In the genomic region with DNA sequence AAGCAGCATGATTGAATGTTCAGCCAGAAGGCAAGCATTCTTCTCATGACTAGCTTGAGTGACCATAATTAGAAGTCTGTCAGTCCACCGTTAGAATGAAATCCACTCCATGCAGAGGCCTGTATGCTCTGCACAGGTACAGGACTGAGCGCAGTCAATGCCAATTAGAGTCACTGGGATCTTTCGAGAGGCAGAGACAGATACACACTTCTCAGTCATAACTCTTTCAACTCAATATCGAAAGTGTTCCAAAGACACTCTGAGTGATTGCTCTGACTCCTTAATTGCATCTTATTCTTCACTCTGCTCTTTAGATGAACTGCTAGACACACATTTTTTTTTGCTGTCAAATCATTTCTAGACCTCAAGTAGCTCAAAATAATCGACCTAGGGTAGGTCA, we compare ENCODE assay signal across 16 cellular contexts.
DNase-seq lines count a peak whose midpoint lies in the region; ATAC-seq and TF ChIP-seq lines count a peak whose summit lies in the region.
"Had no signal": no experiment of that assay in that cellular context is flagged by ENCODE, and none has a peak within 500 bp of the region (broad histone marks: within the 10 kb centered on the region; RNA-seq: fewer than 3 reads in every experiment).

No MANE protein-coding gene starts in this region.

- peak; percentile 40 for ATAC-seq in GM18868 (IDR thresholded peaks at IDR 0.05; ENCODE audit: unreplicated experiment)

- H3K4me3 Mint-ChIP-seq in HFFc6: no peak overlapping the region
- H3K4me3 Mint-ChIP-seq: CD4-positive, alpha-beta memory T cell had no signal

- no peak overlapping the region for H2AFZ ChIP-seq in neural cell (ENCODE audit: low read depth, low read length)
- H2AFZ ChIP-seq: GM23248 had no signal

- H3K9me3 ChIP-seq in neural cell (ENCODE audit: low read length): no peaks in the 10 kb centered on the region

- peak overlapping the region; percentile 76 for H3K27ac ChIP-seq in neural cell (ENCODE audit: low read length)
- H3K27ac ChIP-seq: GM23248 had no signal

- no peaks in the 10 kb centered on the region for H4K20me1 ChIP-seq in neural cell (ENCODE audit: insufficient read depth)

- peak overlapping the region; percentile 23 for H3K4me2 ChIP-seq in neural cell (ENCODE audit: low read length)

- TF ChIP-seq CTCF in GM12865 (IDR thresholded peaks at IDR 0.05; ENCODE audit: insufficient read depth, low read depth, low read length, missing control alignments) (no peak), neural cell (IDR thresholded peaks at IDR 0.05; ENCODE audit: poor library complexity, severe bottlenecking) (no peak), HFFc6 (IDR thresholded peaks at IDR 0.05) (no peak)

- peak; percentile 29 for TF ChIP-seq RAD21 in neural cell (conservative IDR thresholded peaks at IDR 0.05)

- H3K9ac ChIP-seq in neural cell (ENCODE audit: low read length): peak overlapping the region; percentile 25
- H3K9ac ChIP-seq: GM23248 had no signal

- no peaks in the 10 kb centered on the region for H3K79me2 ChIP-seq in neural cell (replicated peaks; ENCODE audit: insufficient read depth, low read length)

- H3F3A ChIP-seq in neural cell (ENCODE audit: insufficient read depth, low read length, poor library complexity, severe bottlenecking): no peaks in the 10 kb centered on the region

- H3K27me3 Mint-ChIP-seq in HFFc6 (ENCODE audit: insufficient read depth): peaks cover 2% of the 10 kb centered on the region; the same call in 1 of the 2 replicates
- H3K27me3 Mint-ChIP-seq: CD4-positive, alpha-beta memory T cell had no signal

- peaks cover 15% of the 10 kb centered on the region for H3K9me3 Mint-ChIP-seq in HFFc6

- peak; percentile 35 for DNase-seq in GM12865 (ENCODE audit: low read depth)
- peak; percentile 34 for DNase-seq in OCI-M1 (lab: John Stamatoyannopoulos, UW)
- no peak for DNase-seq in SKM-1 treated with dmso at 0.1 percent for 144 hours (lab: John Stamatoyannopoulos, UW; ENCODE audit: unreplicated experiment)
- no peak for DNase-seq in HFFc6
- DNase-seq in T1000 (lab: John Stamatoyannopoulos, UW): no peak
- DNase-seq in NCI-H526 (lab: John Stamatoyannopoulos, UW): no peak
- DNase-seq: Calu3; CD4-positive, alpha-beta memory T cell; COR-L47; DMS53; DMS79 treated with DMSO at 0.1 percent for 48 hours; GM23248; H7; HCEC 1CT had no signal

- no peaks in the 10 kb centered on the region for H3K36me3 Mint-ChIP-seq in HFFc6 (ENCODE audit: low read depth)
- H3K36me3 Mint-ChIP-seq: CD4-positive, alpha-beta memory T cell had no signal

- TF ChIP-seq EP300 in neural cell (conservative IDR thresholded peaks at IDR 0.05; ENCODE audit: poor library complexity, severe bottlenecking): peak; percentile 96

- H3K27me3 ChIP-seq in neural cell (ENCODE audit: insufficient read depth, low read depth, low read length): no peaks in the 10 kb centered on the region

- H3K27ac Mint-ChIP-seq in HFFc6: no peak overlapping the region
- H3K27ac Mint-ChIP-seq: CD4-positive, alpha-beta memory T cell had no signal

- no peaks in the 10 kb centered on the region for H3K9me2 ChIP-seq in neural cell (ENCODE audit: insufficient read depth, low read length)

- H3K36me3 ChIP-seq in neural cell (ENCODE audit: insufficient read depth, low read length): no peaks in the 10 kb centered on the region

- no peaks in the 10 kb centered on the region for H3K4me1 Mint-ChIP-seq in HFFc6 (ENCODE audit: low read depth)
- H3K4me1 Mint-ChIP-seq: CD4-positive, alpha-beta memory T cell had no signal

- no peak overlapping the region for H3K4me3 ChIP-seq in GM12865 (ENCODE audit: low read depth, low read length)
- peak overlapping the region; percentile 4 for H3K4me3 ChIP-seq in neural cell (ENCODE audit: low read length)
- H3K4me3 ChIP-seq: GM23248 had no signal

TF ChIP-seq in neural cell, 6 proteins besides CTCF, POLR2A, EP300 and RAD21:
- TF ChIP-seq EZH2 (IDR thresholded peaks at IDR 0.05; ENCODE audit: borderline replicate concordance, insufficient read depth, low read length, poor library complexity, severe bottlenecking): no peak
- TF ChIP-seq MXI1 (conservative IDR thresholded peaks at IDR 0.05; ENCODE audit: poor library complexity, severe bottlenecking): no peak
- no peak for TF ChIP-seq TAF1 (IDR thresholded peaks at IDR 0.05; ENCODE audit: low read depth)
- TF ChIP-seq SMC3 (conservative IDR thresholded peaks at IDR 0.05; ENCODE audit: poor library complexity): peak; percentile 43
- peak; percentile 78 for TF ChIP-seq POLR2AphosphoS5 (IDR thresholded peaks at IDR 0.05)
- TF ChIP-seq REST (IDR thresholded peaks at IDR 0.05; ENCODE audit: borderline replicate concordance): peak; percentile 67

Comparison
In these comparisons a context has a peak if more than half of its experiments do, and no peak if none do; other contexts are left out.
1. DNase-seq: peak in GM12865 (single experiment) and OCI-M1 (single experiment); none in SKM-1 treated with dmso at 0.1 percent for 144 hours (single experiment), HFFc6 (single experiment), T1000 (single experiment) and NCI-H526 (0 of 2).